9 cellular contexts compared by ENCODE assay signal in the genomic region with DNA sequence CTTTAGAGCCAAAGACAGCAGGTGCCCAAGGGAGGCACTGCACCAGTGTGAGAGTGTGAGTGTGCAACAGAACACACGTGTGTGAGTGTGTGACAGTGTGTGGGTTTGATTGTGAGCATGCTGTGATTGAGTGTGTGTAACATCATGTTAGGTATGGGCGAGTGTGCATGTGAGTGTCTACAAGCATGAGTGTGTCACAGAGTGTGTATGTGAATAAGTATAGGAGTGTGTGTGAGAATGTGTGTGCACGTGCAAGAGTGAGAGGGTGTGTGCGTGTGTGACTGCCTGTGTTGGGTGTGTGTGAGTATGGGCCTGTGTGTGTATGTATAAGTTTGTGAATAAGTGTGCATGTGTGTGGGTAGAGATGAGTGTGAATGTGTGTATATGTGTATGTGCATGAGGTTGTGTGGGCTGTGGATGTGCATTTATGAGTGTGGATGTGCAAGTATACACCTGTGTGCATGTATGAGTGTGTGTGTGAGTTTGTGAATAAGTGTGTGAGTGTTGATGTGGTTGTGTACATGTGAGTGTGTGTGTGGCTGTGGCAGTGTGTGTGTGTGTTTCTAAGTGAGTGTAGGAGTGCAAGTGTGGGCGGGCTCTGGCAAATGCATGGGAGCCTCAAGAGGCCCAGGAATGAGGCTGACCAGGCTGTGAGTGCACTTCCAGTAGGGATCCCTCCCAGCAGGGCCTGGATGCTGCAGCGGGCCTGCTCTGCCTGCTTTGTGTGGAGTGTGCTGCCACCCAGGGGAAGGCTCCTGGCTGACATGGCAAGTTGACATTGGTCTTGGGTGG.
DNase-seq lines count a peak whose midpoint lies in the region; ATAC-seq, FAIRE-seq and TF ChIP-seq lines count a peak whose summit lies in the region.
"Had no signal": no experiment of that assay in that cellular context is flagged by ENCODE, and none has a peak within 500 bp of the region (broad histone marks: within the 10 kb centered on the region; RNA-seq: fewer than 3 reads in every experiment).

No MANE protein-coding gene starts in this region.

- peak; percentile 50 for FAIRE-seq in RCC 7860 (lab: Jason Lieb, UNC)

- TF ChIP-seq CTCF in KMS-11 (conservative IDR thresholded peaks at IDR 0.05; ENCODE audit: low read depth, low read length) (peak; percentile 48; the same call in 1 of the 2 replicates), epithelial cell of proximal tubule (conservative IDR thresholded peaks at IDR 0.05; ENCODE audit: low read depth, low read length) (peak; percentile 93)

- H4K20me1 ChIP-seq in KMS-11 (ENCODE audit: insufficient read depth) = no peaks in the 10 kb centered on the region

- H3K36me3 ChIP-seq in KMS-11 (ENCODE audit: insufficient read depth) (no peaks in the 10 kb centered on the region), muscle layer of colon (ENCODE audit: insufficient read depth, low read length) (no peaks in the 10 kb centered on the region)
- no peaks in the 10 kb centered on the region for H3K36me3 ChIP-seq in effector memory CD4-positive, alpha-beta T cell (ENCODE audit: control insufficient read depth, insufficient read depth, low read length)

- H3K4me1 ChIP-seq in KMS-11 (ENCODE audit: low read depth, poor library complexity, severe bottlenecking) (no peaks in the 10 kb centered on the region), muscle layer of colon (ENCODE audit: insufficient read depth, low read length) (peaks cover 30% of the 10 kb centered on the region)
- H3K4me1 ChIP-seq in effector memory CD4-positive, alpha-beta T cell (ENCODE audit: control insufficient read depth, insufficient read depth, low read length, poor library complexity, severe bottlenecking) = no peaks in the 10 kb centered on the region

- no peak overlapping the region for H3K4me2 ChIP-seq in KMS-11

- no peak overlapping the region for H3K27ac ChIP-seq in KMS-11
- peak overlapping the region; percentile 78 for H3K27ac ChIP-seq in muscle layer of colon (ENCODE audit: low read depth, low read length)
- H3K27ac ChIP-seq in effector memory CD4-positive, alpha-beta T cell (ENCODE audit: insufficient read depth, low read length, poor library complexity, severe bottlenecking) = no peak overlapping the region

- ATAC-seq in GM21529 (IDR thresholded peaks at IDR 0.05; ENCODE audit: unreplicated experiment) (no peak), GM18519 (IDR thresholded peaks at IDR 0.05; ENCODE audit: low FRiP score, unreplicated experiment) (no peak)

- peak; percentile 82 for DNase-seq in DMS53 (lab: John Stamatoyannopoulos, UW)
- DNase-seq in RCC 7860 (ENCODE audit: low spot score) = peak; percentile 84
- no peak for DNase-seq in epithelial cell of proximal tubule (ENCODE audit: low read depth)
- DNase-seq in effector memory CD4-positive, alpha-beta T cell = no peak
- DNase-seq: natural killer cell had no signal

- H3K9me3 ChIP-seq in muscle layer of colon (ENCODE audit: low read length) = no peaks in the 10 kb centered on the region
- H3K9me3 ChIP-seq in effector memory CD4-positive, alpha-beta T cell (ENCODE audit: control insufficient read depth, low read length) = no peaks in the 10 kb centered on the region

- H3K4me3 ChIP-seq in KMS-11 (IDR thresholded peaks at IDR 0.05; ENCODE audit: insufficient read depth, low read depth, low read length) (no peak overlapping the region), epithelial cell of proximal tubule (ENCODE audit: low read depth, low read length) (no peak overlapping the region), muscle layer of colon (ENCODE audit: low read depth in 1 of 2, low read length in 2 of 2) (no peak overlapping the region)
- no peak overlapping the region for H3K4me3 ChIP-seq in effector memory CD4-positive, alpha-beta T cell (ENCODE audit: insufficient read depth, low read depth, low read length, poor library complexity, severe bottlenecking)

- no peak overlapping the region for H3K9ac ChIP-seq in KMS-11
- H3K9ac ChIP-seq in muscle layer of colon (ENCODE audit: low read length) = no peak overlapping the region

- no peaks in the 10 kb centered on the region for H3K79me2 ChIP-seq in KMS-11 (ENCODE audit: insufficient read depth, low read depth)

- no peaks in the 10 kb centered on the region for H3K27me3 ChIP-seq in KMS-11 (ENCODE audit: insufficient read depth, low read depth)
- H3K27me3 ChIP-seq in muscle layer of colon (ENCODE audit: control insufficient read depth in 1 of 2, insufficient read depth in 2 of 2, low read length in 2 of 2) = no peaks in the 10 kb centered on the region
- no peaks in the 10 kb centered on the region for H3K27me3 ChIP-seq in effector memory CD4-positive, alpha-beta T cell (replicated peaks; ENCODE audit: control insufficient read depth, insufficient read depth, low read length, poor library complexity, severe bottlenecking)

- no peak overlapping the region for H2AFZ ChIP-seq in KMS-11 (ENCODE audit: low read depth)

Comparison
In these comparisons a context has a peak if more than half of its experiments do, and no peak if none do; other contexts are left out.
1. DNase-seq: peak in DMS53 (single experiment) and RCC 7860 (single experiment); none in epithelial cell of proximal tubule (single experiment) and effector memory CD4-positive, alpha-beta T cell (0 of 3).